In genomic region chr7:107563761-107564552, GRCh38 we compare ENCODE assay signal across 8 cellular contexts. TPM values are rescaled to one million over a fixed set of nuclear protein-coding genes. Genes with fewer than 3 reads are reported as not detected.
DNase-seq lines count a peak whose midpoint lies in the region; ATAC-seq and TF ChIP-seq lines count a peak whose summit lies in the region.

TSS of gene COG5 (minus strand) at chr7:107563920. CDS start at chr7:107563896, 24 bp downstream.
TSS of gene DUS4L (plus strand) at chr7:107563971. CDS start at chr7:107567071, 3,100 bp downstream.

- TF ChIP-seq CTCF in right atrium auricular region (IDR thresholded peaks at IDR 0.05) = no peak
- TF ChIP-seq CTCF in uterus (IDR thresholded peaks at IDR 0.05) = no peak

- peak; percentile 71 for DNase-seq in NCI-H128 (lab: John Stamatoyannopoulos, UW; ENCODE audit: unreplicated experiment)
- DNase-seq in right atrium auricular region (ENCODE audit: low spot score) = peak; percentile 77
- peak; percentile 77 to 84 for DNase-seq in uterus

- H3K9ac ChIP-seq in rectal smooth muscle tissue (ENCODE audit: low read length) = peak within 1 kb of the TSS; percentile 82

- no peaks in the 10 kb centered on the region for H3K36me3 ChIP-seq in right atrium auricular region
- H3K36me3 ChIP-seq in rectal smooth muscle tissue (ENCODE audit: control insufficient read depth, insufficient read depth, low read length) = no peaks in the 10 kb centered on the region
- H3K36me3 ChIP-seq in uterus = no peaks in the 10 kb centered on the region

- H3K4me3 ChIP-seq in right atrium auricular region (peak within 1 kb of the TSS; percentile 92 to 94), rectal smooth muscle tissue (ENCODE audit: low read length) (peak within 1 kb of the TSS; percentile 99), uterus (peak within 1 kb of the TSS; percentile 94 to 99)

- H3K4me1 ChIP-seq in right atrium auricular region = peaks cover 0 to 42% of the 10 kb centered on the region in 2 donors
- peaks cover 2% of the 10 kb centered on the region for H3K4me1 ChIP-seq in rectal smooth muscle tissue (ENCODE audit: control insufficient read depth, insufficient read depth, low read length)
- H3K4me1 ChIP-seq in uterus = peaks cover 5 to 13% of the 10 kb centered on the region in 2 donors

- H3K27ac ChIP-seq in angular gyrus (ENCODE audit: low read depth, low read length) (peak within 1 kb of the TSS; percentile 82), right atrium auricular region (peak within 1 kb of the TSS; percentile 96 to 99), rectal smooth muscle tissue (ENCODE audit: low read depth, low read length) (peak within 1 kb of the TSS; percentile 94), uterus (peak within 1 kb of the TSS; percentile 92 to 98)

- H3K27me3 ChIP-seq in right atrium auricular region = no peaks in the 10 kb centered on the region
- H3K27me3 ChIP-seq in rectal smooth muscle tissue (ENCODE audit: control insufficient read depth, insufficient read depth, low read length) = no peaks in the 10 kb centered on the region
- no peaks in the 10 kb centered on the region for H3K27me3 ChIP-seq in uterus

- intact Hi-C loops in T-helper 2 cell treated with Interferon-gamma antibody and Interleukin-4, amounts not matched to agents 100 ng/mL and 5 ng/mL, for 36 hours (cut with micrococcal nuclease) = loop anchor here (1.0 to 5.0 kb wide), 7 partner anchors 16 to 1003 kb away; partner anchors contain the start of genes BCAP29, DLD, DNAJB9 and THAP5
- intact Hi-C loops in uterus (cut with DNase I; ENCODE audit: low total_unique reads) = no loop called here

- TF ChIP-seq POLR2A in GM15510 (IDR thresholded peaks at IDR 0.05; ENCODE audit: borderline replicate concordance, extremely low read depth, insufficient read length) (peak; percentile 89), uterus (IDR thresholded peaks at IDR 0.05) (peak; percentile 34 to 73)

- no peaks in the 10 kb centered on the region for H3K9me3 ChIP-seq in right atrium auricular region
- H3K9me3 ChIP-seq in uterus = no peaks in the 10 kb centered on the region

- peak; percentile 97 for ATAC-seq in HG02759 (IDR thresholded peaks at IDR 0.05; ENCODE audit: unreplicated experiment)

RNA-seq across cellular contexts. Expression of gene COG5, which starts in this region (rescaled TPM):
- 32.1 and 35.9 TPM in 2 replicates for total RNA-seq in T-helper 2 cell treated with Interferon-gamma antibody and Interleukin-4, amounts not matched to agents 100 ng/mL and 5 ng/mL, for 36 hours
- total RNA-seq in right atrium auricular region = 10 to 100 TPM; 28.0 to 31.8 TPM
- total RNA-seq in uterus = 100 to 1,000 TPM in 2 of 4 donors, 10 to 100 TPM in 2; 39.7 to 143 (median 98.3) TPM

RNA-seq across cellular contexts. Expression of gene DUS4L, which starts in this region (rescaled TPM):
- total RNA-seq in T-helper 2 cell treated with Interferon-gamma antibody and Interleukin-4, amounts not matched to agents 100 ng/mL and 5 ng/mL, for 36 hours = 10.2 and 10.4 TPM in 2 replicates
- total RNA-seq in right atrium auricular region = 1 to 10 TPM; 5.0 to 7.2 TPM
- 10 to 100 TPM in 1 of 4 donors, 1 to 10 TPM in 2, not detected in 1; 5.4 to 16.8 (median 10.0) TPM for total RNA-seq in uterus

Comparison
In these comparisons a context has a peak if more than half of its experiments do, and no peak if none do; other contexts are left out.
1. Peak in every context shown above with its lines: DNase-seq, ATAC-seq, H3K4me3 ChIP-seq and H3K27ac ChIP-seq.